1 cellular context compared by ENCODE assay signal in genomic region chr6:111031151-111031550, GRCh38.
TF ChIP-seq lines count a peak whose summit lies in the region.

No MANE protein-coding gene starts in this region.

TF ChIP-seq in GM23338, 12 proteins besides CTCF, POLR2A, EP300 and RAD21 (continued from another document):
- TF ChIP-seq ZNF462 (CRISPR knock-in tag; IDR thresholded peaks at IDR 0.05) (no peak), ZNF114 (CRISPR knock-in tag; IDR thresholded peaks at IDR 0.05) (no peak)
